Comparison of ENCODE assay signal across 14 cellular contexts in the genomic region with DNA sequence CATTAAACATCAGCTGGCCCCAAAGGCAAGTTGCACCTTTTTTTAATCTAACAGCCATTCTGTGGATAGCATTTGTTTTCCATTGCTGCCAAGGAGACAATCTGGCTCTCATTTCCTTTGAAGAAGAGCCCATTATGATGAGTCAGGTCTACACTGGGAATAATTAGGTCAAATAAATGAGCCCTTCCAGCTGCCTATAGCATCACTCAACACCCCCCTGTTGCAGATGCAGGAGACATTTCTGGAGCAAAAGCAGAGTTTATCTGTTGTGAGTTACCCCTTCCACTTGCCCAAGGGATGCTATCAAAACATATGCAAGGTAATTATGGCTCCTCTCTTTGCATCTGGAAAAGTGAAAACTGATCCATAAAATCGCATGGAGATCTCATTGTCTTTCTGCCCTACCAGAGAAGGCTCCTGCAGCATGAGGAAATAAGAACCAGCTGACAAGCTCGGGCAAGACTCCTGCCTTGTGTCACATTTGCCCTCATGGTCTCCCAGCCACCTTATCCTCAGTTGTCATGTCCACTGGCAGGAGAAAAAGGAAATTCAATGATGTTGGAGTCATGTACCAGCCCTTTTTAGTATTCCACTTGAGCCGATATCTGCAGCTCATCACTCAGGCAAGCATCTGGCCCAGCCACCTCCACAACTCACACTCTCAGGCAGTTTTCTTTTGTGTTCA.
DNase-seq lines count a peak whose midpoint lies in the region; ATAC-seq lines count a peak whose summit lies in the region.
"Had no signal": no experiment of that assay in that cellular context is flagged by ENCODE, and none has a peak within 500 bp of the region (broad histone marks: within the 10 kb centered on the region; RNA-seq: fewer than 3 reads in every experiment).

No MANE protein-coding gene starts in this region.

- DNase-seq in NCI-H1436 (lab: John Stamatoyannopoulos, UW) (peak; percentile 11), NCI-H1436 treated with DMSO at 0.1 percent for 48 hours (lab: John Stamatoyannopoulos, UW) (no peak), RPMI7951 (ENCODE audit: low read depth) (peak; percentile 96), fibroblast of peridontal ligament (ENCODE audit: extremely low read depth) (peak; percentile 93), cerebellar nuclear complex (lab: John Stamatoyannopoulos, UW) (no peak), NCI-H2227 (lab: John Stamatoyannopoulos, UW; ENCODE audit: unreplicated experiment) (no peak)
- no peak for DNase-seq in stimulated activated naive B cell treated with anti-CD40 and anti-IgM and Interleukin-4, amounts not matched to agents 10 μg/mL and 1 μg/mL and 100 μg/mL, for 72 hours
- DNase-seq: effector memory CD4-positive, alpha-beta T cell; NCI-H2029 treated with DMSO at 0.1 percent for 48 hours; PC-9; T-helper 9 cell had no signal

- no peaks in the 10 kb centered on the region for H3K36me3 Mint-ChIP-seq in stimulated activated naive B cell treated with anti-CD40 and anti-IgM and Interleukin-4, amounts not matched to agents 10 μg/mL and 1 μg/mL and 100 μg/mL, for 72 hours
- H3K36me3 Mint-ChIP-seq: activated naive CD4-positive, alpha-beta T cell treated with anti-CD3 and anti-CD28 coated beads, Interleukin-2, amount 50 U/mL, for 72 hours had no signal

- H3K4me1 Mint-ChIP-seq in stimulated activated naive B cell treated with anti-CD40 and anti-IgM and Interleukin-4, amounts not matched to agents 10 μg/mL and 1 μg/mL and 100 μg/mL, for 72 hours = no peaks in the 10 kb centered on the region

- H3K4me3 Mint-ChIP-seq in stimulated activated naive B cell treated with anti-CD40 and anti-IgM and Interleukin-4, amounts not matched to agents 10 μg/mL and 1 μg/mL and 100 μg/mL, for 72 hours = no peak overlapping the region

- no peak for ATAC-seq in stimulated activated naive B cell treated with anti-CD40 and anti-IgM and Interleukin-4, amounts not matched to agents 10 μg/mL and 1 μg/mL and 100 μg/mL, for 72 hours (replicated peaks)
- no peak for ATAC-seq in HG02852 (IDR thresholded peaks at IDR 0.05; ENCODE audit: unreplicated experiment)
- ATAC-seq: A549; activated naive CD4-positive, alpha-beta T cell treated with anti-CD3 and anti-CD28 coated beads, Interleukin-2, amount 50 U/mL, for 72 hours had no signal

- peaks cover 9 to 10% of the 10 kb centered on the region in 2 donors for H3K27me3 Mint-ChIP-seq in stimulated activated naive B cell treated with anti-CD40 and anti-IgM and Interleukin-4, amounts not matched to agents 10 μg/mL and 1 μg/mL and 100 μg/mL, for 72 hours

- peak overlapping the region; percentile 25 for H3K27ac Mint-ChIP-seq in stimulated activated naive B cell treated with anti-CD40 and anti-IgM and Interleukin-4, amounts not matched to agents 10 μg/mL and 1 μg/mL and 100 μg/mL, for 72 hours
- H3K27ac Mint-ChIP-seq: activated naive CD4-positive, alpha-beta T cell treated with anti-CD3 and anti-CD28 coated beads, Interleukin-2, amount 50 U/mL, for 72 hours had no signal

- H3K9me3 Mint-ChIP-seq in stimulated activated naive B cell treated with anti-CD40 and anti-IgM and Interleukin-4, amounts not matched to agents 10 μg/mL and 1 μg/mL and 100 μg/mL, for 72 hours = peaks cover 1 to 3% of the 10 kb centered on the region in 2 donors

Comparison
In these comparisons a context has a peak if more than half of its experiments do, and no peak if none do; other contexts are left out.
1. DNase-seq: peak in NCI-H1436 (single experiment), RPMI7951 (single experiment) and fibroblast of peridontal ligament (single experiment); none in NCI-H1436 treated with DMSO at 0.1 percent for 48 hours (single experiment), stimulated activated naive B cell treated with anti-CD40 and anti-IgM and Interleukin-4, amounts not matched to agents 10 μg/mL and 1 μg/mL and 100 μg/mL, for 72 hours (single experiment), cerebellar nuclear complex (0 of 2) and NCI-H2227 (single experiment).